ENCODE assay signal across 17 cellular contexts in genomic region chr22:25775501-25775900, GRCh38. TPM values are rescaled to one million over a fixed set of nuclear protein-coding genes. Genes with fewer than 3 reads are reported as not detected.
DNase-seq lines count a peak whose midpoint lies in the region; ATAC-seq, FAIRE-seq and TF ChIP-seq lines count a peak whose summit lies in the region.
"Had no signal": no experiment of that assay in that cellular context is flagged by ENCODE, and none has a peak within 500 bp of the region (broad histone marks: within the 10 kb centered on the region; RNA-seq: fewer than 3 reads in every experiment).

No MANE protein-coding gene starts in this region.

- H3K14ac ChIP-seq in H1 (ENCODE audit: insufficient read length) = no peak overlapping the region

- H3K36me3 Mint-ChIP-seq in GM23338 (ENCODE audit: low read depth) (no peaks in the 10 kb centered on the region), neural progenitor cell (no peaks in the 10 kb centered on the region), HFFc6 (ENCODE audit: low read depth) (no peaks in the 10 kb centered on the region)
- H3K36me3 Mint-ChIP-seq: CD14-positive monocyte, naive B cell had no signal

- ATAC-seq in GM23338 = peak; percentile 57
- ATAC-seq in left cardiac atrium = no peak
- ATAC-seq: left lobe of liver had no signal

- H3K4me1 ChIP-seq in GM23338 (ENCODE audit: insufficient read depth) = no peaks in the 10 kb centered on the region
- H3K4me1 ChIP-seq in H1 (replicated peaks in 1 of 4; ENCODE audit: control insufficient read depth in 3 of 4, insufficient read depth in 4 of 4, low read length in 3 of 4) = no peaks in the 10 kb centered on the region
- no peaks in the 10 kb centered on the region for H3K4me1 ChIP-seq in neural progenitor cell
- H3K4me1 ChIP-seq: upper lobe of left lung had no signal

- H3K9me3 Mint-ChIP-seq in GM23338 (no peaks in the 10 kb centered on the region), neural progenitor cell (no peaks in the 10 kb centered on the region), HFFc6 (no peaks in the 10 kb centered on the region)

- H3K9ac ChIP-seq in H1 (replicated peaks in 1 of 4; ENCODE audit: extremely low read depth in 1 of 4, low read depth in 3 of 4, low read length in 3 of 4) (no peak overlapping the region), neural progenitor cell (no peak overlapping the region)

- no peak overlapping the region for H3K4me3 Mint-ChIP-seq in GM23338
- H3K4me3 Mint-ChIP-seq in neural progenitor cell = no peak overlapping the region
- H3K4me3 Mint-ChIP-seq in HFFc6 = no peak overlapping the region
- H3K4me3 Mint-ChIP-seq: CD14-positive monocyte had no signal

- peaks cover 5% of the 10 kb centered on the region; the same call in 2 of the 3 replicates for H3K4me1 Mint-ChIP-seq in GM23338
- peaks cover 8% of the 10 kb centered on the region for H3K4me1 Mint-ChIP-seq in neural progenitor cell
- H3K4me1 Mint-ChIP-seq in HFFc6 (ENCODE audit: low read depth) = no peaks in the 10 kb centered on the region

- H3K9me3 ChIP-seq in H1 (ENCODE audit: insufficient read depth in 2 of 2, low read depth in 1 of 2, low read length in 1 of 2) = no peaks in the 10 kb centered on the region
- no peaks in the 10 kb centered on the region for H3K9me3 ChIP-seq in neural progenitor cell (ENCODE audit: low read depth)
- H3K9me3 ChIP-seq: upper lobe of left lung had no signal

- POLR2A ChIA-PET in H1 (lab: Charles Lee; ENCODE audit: partially characterized antibody) = no interaction called here

- 0 out of 2 replicates have a peak overlapping the region, but pooled peaks have one; percentile 10 for H2AFZ ChIP-seq in GM23338
- no peak overlapping the region for H2AFZ ChIP-seq in H1 (ENCODE audit: low read length)
- no peak overlapping the region for H2AFZ ChIP-seq in neural progenitor cell (replicated peaks)

- DNase-seq in GM23338 (ENCODE audit: low spot score) (peak; percentile 74), RPMI7951 (ENCODE audit: low read depth) (peak; percentile 60), H1 (ENCODE audit: low read depth in 1 of 2, low spot score in 2 of 2) (peak in 1 of 2 experiments; percentile 82), neural progenitor cell (ENCODE audit: low spot score) (peak; percentile 54), HFFc6 (no peak), left cardiac atrium (no peak), cortex of kidney (lab: John Stamatoyannopoulos, UW) (no peak)
- DNase-seq: activated gamma-delta T cell; GDM1; MV-4-11; naive B cell; right cardiac atrium; stimulated activated CD4-positive, alpha-beta T cell treated with anti-CD3 and anti-CD28 coated beads, Interleukin-4, amount 100 ng/mL, for 24 hours; upper lobe of left lung had no signal

- no peaks in the 10 kb centered on the region for H3K36me3 ChIP-seq in GM23338 (ENCODE audit: insufficient read depth)
- H3K36me3 ChIP-seq in H1 (ENCODE audit: control insufficient read depth in 2 of 4, insufficient read depth in 4 of 4, low read length in 3 of 4) = no peaks in the 10 kb centered on the region
- H3K36me3 ChIP-seq in neural progenitor cell = no peaks in the 10 kb centered on the region
- H3K36me3 ChIP-seq: upper lobe of left lung had no signal

- H3K79me2 ChIP-seq in GM23338 (replicated peaks; ENCODE audit: insufficient read depth) = no peaks in the 10 kb centered on the region
- H3K79me2 ChIP-seq in H1 (ENCODE audit: control insufficient read depth in 1 of 2, insufficient read depth in 2 of 2, low read length in 2 of 2) = no peaks in the 10 kb centered on the region
- no peaks in the 10 kb centered on the region for H3K79me2 ChIP-seq in neural progenitor cell (ENCODE audit: low read depth)

- H2BK120ac ChIP-seq in H1 (replicated peaks; ENCODE audit: low read depth, low read length) = no peak overlapping the region

- no peaks in the 10 kb centered on the region for H3F3A ChIP-seq in GM23338 (replicated peaks; ENCODE audit: low read depth)
- H3F3A ChIP-seq in neural progenitor cell (ENCODE audit: low read depth) = no peaks in the 10 kb centered on the region

- TF ChIP-seq POLR2A in H1 (IDR thresholded peaks at IDR 0.05; ENCODE audit: control extremely low read depth in 1 of 2, low read depth in 2 of 2, low read length in 2 of 2) = no peak

- H4K20me1 ChIP-seq in GM23338 (replicated peaks; ENCODE audit: insufficient read depth) (no peaks in the 10 kb centered on the region), H1 (replicated peaks in 1 of 2; ENCODE audit: control insufficient read depth in 1 of 2, insufficient read depth in 2 of 2, low read length in 2 of 2) (no peaks in the 10 kb centered on the region), neural progenitor cell (ENCODE audit: low read depth) (no peaks in the 10 kb centered on the region)

- H4K91ac ChIP-seq in H1 (replicated peaks; ENCODE audit: insufficient read length, low read length) = no peak overlapping the region

- H2BK15ac ChIP-seq in H1 (ENCODE audit: low read length) = no peak overlapping the region

- H2BK20ac ChIP-seq in H1 (ENCODE audit: low read length) = no peak overlapping the region

- no peak overlapping the region for H3K4ac ChIP-seq in H1 (replicated peaks; ENCODE audit: insufficient read length, low read depth, low read length)

- CTCF ChIA-PET in H1 (lab: Charles Lee; ENCODE audit: partially characterized antibody) = interaction anchor here (1.1 to 3.2 kb wide), 5 partner anchors 10 to 556 kb away, joined by 3 to 14 read pairs (median 4); no protein-coding TSS in a partner anchor

- H3K4me2 ChIP-seq in GM23338 = no peak overlapping the region
- no peak overlapping the region for H3K4me2 ChIP-seq in H1 (ENCODE audit: insufficient read depth in 1 of 2, low read depth in 2 of 2, low read length in 2 of 2)
- no peak overlapping the region for H3K4me2 ChIP-seq in neural progenitor cell

- H3K9me2 ChIP-seq in GM23338 (ENCODE audit: insufficient read depth) = no peaks in the 10 kb centered on the region

- H3K23ac ChIP-seq in H1 (ENCODE audit: insufficient read length) = no peak overlapping the region

- no peak overlapping the region for H3K56ac ChIP-seq in H1 (replicated peaks; ENCODE audit: insufficient read length, low read depth, low read length)

- peak in 1 of 2 experiments; percentile 26; a peak in 2 of 4 replicates for TF ChIP-seq RAD21 in H1 (IDR thresholded peaks at IDR 0.05 in 1 of 2, conservative IDR thresholded peaks at IDR 0.05 in 1 of 2; ENCODE audit: low read depth in 2 of 2, low read length in 2 of 2)

- H4K5ac ChIP-seq in H1 (ENCODE audit: insufficient read length, low read depth, low read length) = no peak overlapping the region

- H2BK5ac ChIP-seq in H1 (ENCODE audit: low read depth, low read length) = no peak overlapping the region

- H3K27me3 Mint-ChIP-seq in GM23338 (ENCODE audit: insufficient read depth, low read depth, poor library complexity) (peaks cover 13% of the 10 kb centered on the region), neural progenitor cell (ENCODE audit: insufficient read depth, low read depth) (peaks cover 3% of the 10 kb centered on the region), HFFc6 (ENCODE audit: insufficient read depth) (peaks cover 4% of the 10 kb centered on the region)

- no peak overlapping the region for H3K27ac Mint-ChIP-seq in GM23338
- peak overlapping the region; percentile 2 for H3K27ac Mint-ChIP-seq in neural progenitor cell
- H3K27ac Mint-ChIP-seq in HFFc6 = no peak overlapping the region
- H3K27ac Mint-ChIP-seq: CD14-positive monocyte had no signal

- H3K79me1 ChIP-seq in H1 (ENCODE audit: low read depth, low read length) = no peaks in the 10 kb centered on the region

- H3K27me3 ChIP-seq in GM23338 (ENCODE audit: insufficient read depth) (no peaks in the 10 kb centered on the region), H1 (replicated peaks in 1 of 4; ENCODE audit: control insufficient read depth in 3 of 4, extremely low read depth in 1 of 4, insufficient read depth in 3 of 4, low read length in 3 of 4) (no peaks in the 10 kb centered on the region), neural progenitor cell (no peaks in the 10 kb centered on the region)
- H3K27me3 ChIP-seq: upper lobe of left lung had no signal

- H3K18ac ChIP-seq in H1 (ENCODE audit: extremely low read depth, low read length) = no peak overlapping the region

- no peak overlapping the region for H2BK12ac ChIP-seq in H1 (ENCODE audit: low read depth, low read length)

- no peak overlapping the region for H4K8ac ChIP-seq in H1 (ENCODE audit: extremely low read depth, insufficient read depth, low read length)

- 52% methylated on average over 8 of the region's 8 CpGs; no CpG with 5 or more reads in 1 of the 2 experiments for WGBS in H1 (ENCODE audit: extremely low coverage in 1 of 2, insufficient coverage in 1 of 2, insufficient read length in 1 of 2, insufficient replicate concordance in 2 of 2, low coverage in 1 of 2, low lambda C conversion rate in 2 of 2, missing lambda C conversion rate in 1 of 2), 2 experiments

- H2AK5ac ChIP-seq in H1 (ENCODE audit: low read depth, low read length) = no peak overlapping the region

- TF ChIP-seq EP300 in H1 (IDR thresholded peaks at IDR 0.05; ENCODE audit: borderline replicate concordance in 1 of 2, low read depth in 2 of 2, low read length in 2 of 2) = no peak

- TF ChIP-seq CTCF in GM23338 (conservative IDR thresholded peaks at IDR 0.05; ENCODE audit: low read depth in 2 of 2) (no peak), H1 (IDR thresholded peaks at IDR 0.05; ENCODE audit: control extremely low read depth in 1 of 3, insufficient read depth in 1 of 3, low read depth in 1 of 3, low read length in 3 of 3) (no peak), neural progenitor cell (IDR thresholded peaks at IDR 0.05) (no peak), HFFc6 (IDR thresholded peaks at IDR 0.05) (no peak)

- intact Hi-C loops in left cardiac atrium (cut with DNase I) = loop anchor here in 1 of 2 donors (10.0 kb wide), 1 partner anchor 211 kb away; the partner anchor contains the start of gene GRK3

- H3K4me3 ChIP-seq in GM23338 = no peak overlapping the region
- H3K4me3 ChIP-seq in H1 (ENCODE audit: extremely low read depth in 1 of 4, insufficient read depth in 2 of 4, low read depth in 3 of 4, low read length in 4 of 4) = no peak overlapping the region
- no peak overlapping the region for H3K4me3 ChIP-seq in neural progenitor cell
- H3K4me3 ChIP-seq: SK-N-MC, upper lobe of left lung had no signal

- H3K23me2 ChIP-seq in H1 (ENCODE audit: low read depth, low read length) = no peaks in the 10 kb centered on the region

- H3K27ac ChIP-seq in GM23338 (ENCODE audit: low read depth) (no peak overlapping the region), H1 (ENCODE audit: low read depth, low read length) (no peak overlapping the region), neural progenitor cell (no peak overlapping the region)
- H3K27ac ChIP-seq: SK-N-MC, upper lobe of left lung had no signal

- peak; percentile 50 for FAIRE-seq in H1 (lab: Jason Lieb, UNC)

RNA-seq across cellular contexts. Expression of gene MYO18B, which starts 33.5 kb away (rescaled TPM):
- total RNA-seq in GM23338 (2014; rRNA removed; shearing (Covaris generic)) = 0.27 and 0.45 TPM in 2 replicates
- 0.36 and 0.82 TPM in 2 replicates for polyA plus RNA-seq in GM23338 (2016; fragmentation: Nextera tagmentation; extraction: Ambion mirVana)
- total RNA-seq in RPMI7951 (2014; rRNA removed; shearing (Covaris generic)) = 0.24 and 0.29 TPM in 2 replicates
- 0.67 and 0.78 TPM in 2 replicates for total RNA-seq in H1 (2021; fragmentation: NEBNext Ultra II Directional; extraction: Animal tissue kit (Norgen Biotek cat#: 25700))
- 0.62 and 0.77 TPM in 2 replicates for polyA plus RNA-seq in H1 (2011; rRNA removed)
- polyA plus RNA-seq in H1 (2011; cell fraction: cytosol; rRNA removed) = 0.65 TPM
- 1.5 TPM for polyA plus RNA-seq in H1 (2011; cell fraction: nucleus; rRNA removed)
- 0.80 to 1.4 TPM (median 1.2 TPM) in 4 replicates for polyA plus RNA-seq in H1 (2012, experiment 1 of 2)
- 0.33 TPM for polyA plus RNA-seq in H1 (2012, experiment 2 of 2)
- polyA plus RNA-seq in H1 (2013, experiment 1 of 2) = 0.10 TPM
- polyA plus RNA-seq in H1 (2013, experiment 2 of 2) = 0.18 TPM
- 0.95 and 1.0 TPM in 2 replicates for polyA minus RNA-seq in H1 (2011; rRNA and poly(A)+ RNA removed)
- 0.44 TPM for polyA minus RNA-seq in H1 (2011; cell fraction: cytosol; rRNA and poly(A)+ RNA removed)
- polyA minus RNA-seq in H1 (2011; cell fraction: nucleus; rRNA and poly(A)+ RNA removed) = 1.6 TPM
- total RNA-seq in neural progenitor cell (ENCODE audit: low replicate concordance) = 0.09 TPM in 1 of 2 replicates, not detected in the other
- under 1 TPM in 1 of 6 experiments, not detected in 5; 0.02 TPM for total RNA-seq in HFFc6 (2021; fragmentation: NEBNext Ultra II Directional; extraction: Animal tissue kit (Norgen Biotek cat#: 25700))
- total RNA-seq in left cardiac atrium = 100 to 1,000 TPM in 1 of 2 donors, 10 to 100 TPM in 1; 71.6 to 142 TPM
- total RNA-seq: left lobe of liver had no signal
- polyA plus RNA-seq: CD14-positive monocyte had no signal

Comparison
In these comparisons a context has a peak if more than half of its experiments do, and no peak if none do; other contexts are left out.
1. DNase-seq: peak in GM23338 (single experiment), RPMI7951 (single experiment) and neural progenitor cell (single experiment); none in HFFc6 (single experiment), left cardiac atrium (single experiment) and cortex of kidney (single experiment).
2. RNA of gene MYO18B, which starts 33.5 kb away (total RNA-seq): 71.6 to 142 TPM in left cardiac atrium; 0.67 to 0.78 TPM in H1, 0.27 to 0.45 TPM in GM23338, 0.24 to 0.29 TPM in RPMI7951, 0.02 TPM in HFFc6 and 0.09 TPM in neural progenitor cell; every median in the first group is over 10 times any median in the second.